Comparison of ENCODE assay signal across 29 cellular contexts in the genomic region with DNA sequence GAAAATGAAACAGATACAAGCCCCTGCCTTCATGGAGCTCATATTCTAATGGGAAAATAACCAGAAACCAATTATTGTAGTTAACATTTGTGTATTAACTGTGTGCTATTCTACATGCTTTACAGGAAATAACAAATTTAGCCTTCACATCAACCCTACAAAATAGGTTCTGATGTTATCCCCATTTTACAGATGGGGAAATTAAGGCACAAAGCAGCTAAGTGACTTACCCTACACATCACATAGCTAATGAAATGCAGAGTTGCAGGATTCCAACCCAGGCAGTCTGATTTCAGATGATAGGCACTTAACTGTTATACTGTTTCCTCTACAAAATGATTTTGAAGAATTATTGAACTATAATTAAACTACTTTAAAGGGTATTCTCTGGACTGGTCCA.
"Had no signal": no experiment of that assay in that cellular context is flagged by ENCODE, and none has a peak within 500 bp of the region (broad histone marks: within the 10 kb centered on the region; RNA-seq: fewer than 3 reads in every experiment).

No MANE protein-coding gene starts in this region.

- ATAC-seq: effector memory CD8-positive, alpha-beta T cell; esophagus mucosa; foreskin keratinocyte; gastrocnemius medialis; gastroesophageal sphincter; heart left ventricle; heart right ventricle had no signal

- H3K27ac Mint-ChIP-seq: dendritic cell treated with granulocyte-macrophage colony-stimulating factor and Interleukin-4, amounts not matched to agents 40 ng/mL and 50 ng/mL, for 4 days; endodermal cell had no signal

- H3K4me1 ChIP-seq: colonic mucosa, esophagus muscularis mucosa, gastrocnemius medialis, gastroesophageal sphincter, heart left ventricle, heart right ventricle had no signal

- H3K9me3 ChIP-seq: colonic mucosa, esophagus muscularis mucosa, esophagus squamous epithelium, gastrocnemius medialis, gastroesophageal sphincter, heart left ventricle, heart right ventricle had no signal

- H3K4me3 ChIP-seq: colonic mucosa, coronary artery, dorsolateral prefrontal cortex, esophagus muscularis mucosa, esophagus squamous epithelium, gastrocnemius medialis, gastroesophageal sphincter, heart left ventricle, heart right ventricle had no signal

- H3K4me1 Mint-ChIP-seq: endodermal cell had no signal

- H3K4me3 Mint-ChIP-seq: dendritic cell treated with granulocyte-macrophage colony-stimulating factor and Interleukin-4, amounts not matched to agents 40 ng/mL and 50 ng/mL, for 4 days; effector memory CD8-positive, alpha-beta T cell; endodermal cell had no signal

- H3K27me3 Mint-ChIP-seq: dendritic cell treated with granulocyte-macrophage colony-stimulating factor and Interleukin-4, amounts not matched to agents 40 ng/mL and 50 ng/mL, for 4 days; effector memory CD8-positive, alpha-beta T cell had no signal

- H3K27ac ChIP-seq: colonic mucosa, coronary artery, dorsolateral prefrontal cortex, epithelial cell of prostate, esophagus muscularis mucosa, esophagus squamous epithelium, foreskin keratinocyte, gastrocnemius medialis, gastroesophageal sphincter, heart left ventricle, heart right ventricle had no signal

- H3K9me3 Mint-ChIP-seq: dendritic cell treated with granulocyte-macrophage colony-stimulating factor and Interleukin-4, amounts not matched to agents 40 ng/mL and 50 ng/mL, for 4 days; effector memory CD8-positive, alpha-beta T cell; endodermal cell had no signal

- DNase-seq: colonic mucosa; cortex of kidney; dermis blood vessel endothelial cell; dorsolateral prefrontal cortex; effector CD4-positive, alpha-beta T cell; effector CD8-positive, alpha-beta T cell; effector memory CD4-positive, alpha-beta T cell; effector memory CD8-positive, alpha-beta T cell; endodermal cell; erythroblast; esophagus squamous epithelium; foreskin fibroblast; foreskin keratinocyte; foreskin melanocyte; gastrocnemius medialis; glutamatergic neuron; head of caudate nucleus; heart left ventricle; heart right ventricle had no signal

- FAIRE-seq: colon, endometrium, endothelial cell of umbilical vein, frontal cortex had no signal

- H3K27me3 ChIP-seq: colonic mucosa, dorsolateral prefrontal cortex, esophagus muscularis mucosa, esophagus squamous epithelium, foreskin keratinocyte, gastrocnemius medialis, gastroesophageal sphincter, heart left ventricle, heart right ventricle had no signal
